In the genomic region with DNA sequence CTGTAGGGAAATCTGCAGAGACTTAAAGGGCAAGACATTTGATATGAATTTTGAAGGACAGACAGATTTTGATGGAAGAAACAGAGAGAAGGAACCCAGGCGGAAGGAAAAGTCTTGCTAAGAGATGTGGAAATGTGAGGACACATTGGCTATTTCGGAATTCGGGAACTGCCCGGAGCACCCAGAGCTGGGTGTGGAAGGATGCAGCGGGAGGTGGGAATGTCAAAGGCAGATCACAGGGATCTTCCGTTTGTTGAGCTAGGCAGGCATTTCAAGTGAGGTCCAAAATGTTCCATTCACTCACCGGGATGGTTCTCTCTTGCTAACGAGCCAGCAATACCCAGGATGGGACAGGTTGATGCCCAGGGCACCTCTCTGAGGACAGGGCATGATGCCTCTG, we compare ENCODE assay signal across 28 cellular contexts.
A peak's percentile ranks its signal among the peaks of the same experiment; 100 is the strongest.
DNase-seq lines count a peak whose midpoint lies in the region; ATAC-seq, FAIRE-seq and TF ChIP-seq lines count a peak whose summit lies in the region.
"Had no signal": no experiment of that assay in that cellular context is flagged by ENCODE, and none has a peak within 500 bp of the region (broad histone marks: within the 10 kb centered on the region; RNA-seq: fewer than 3 reads in every experiment).

No MANE protein-coding gene starts in this region.

- no peak overlapping the region for H3K14ac ChIP-seq in IMR-90 (replicated peaks; ENCODE audit: low read depth, low read length)

- no peak overlapping the region for H3K56ac ChIP-seq in IMR-90 (ENCODE audit: extremely low read depth, insufficient read depth, low read length)

- dilution Hi-C loops in IMR-90 (cut with HindIII; ENCODE audit: low sequenced_read_pairs, unreplicated experiment), result no loop called here

- BruUV-seq in IMR-90 (replicated peaks; lab: Mats Ljungman, UMichigan), result no TSS peak

- H3K27ac ChIP-seq in IMR-90 (ENCODE audit: insufficient read depth, low read length), result no peak overlapping the region
- H3K27ac ChIP-seq: BLaER1 had no signal

- CTCF ChIA-PET in IMR-90 (lab: Yijun Ruan, JAX), result no interaction called here

- H3K9me1 ChIP-seq in IMR-90 (ENCODE audit: insufficient read depth, low read length), result no peaks in the 10 kb centered on the region

- POLR2A ChIA-PET in IMR-90 (lab: Charles Lee; ENCODE audit: unreplicated experiment), result interaction anchor here (0.6 kb wide), 1 partner anchor 384 kb away, joined by 6 read pairs; no protein-coding TSS in a partner anchor

- H3K18ac ChIP-seq in IMR-90 (ENCODE audit: low read depth, low read length), result no peak overlapping the region

- no peak overlapping the region for H3K27ac Mint-ChIP-seq in osteocyte (ENCODE audit: unreplicated experiment)
- H3K27ac Mint-ChIP-seq: CD14-positive monocyte; CD4-positive, alpha-beta memory T cell; CD4-positive, CD25-positive, alpha-beta regulatory T cell; CD8-positive, alpha-beta memory T cell had no signal

- H3K27me3 Mint-ChIP-seq in osteocyte (ENCODE audit: unreplicated experiment), result peaks cover 52% of the 10 kb centered on the region
- H3K27me3 Mint-ChIP-seq: CD4-positive, alpha-beta memory T cell; CD4-positive, CD25-positive, alpha-beta regulatory T cell had no signal

- TF ChIP-seq POLR2A in IMR-90 (IDR thresholded peaks at IDR 0.05; ENCODE audit: low read depth, low read length), result no peak

- FAIRE-seq in bronchial epithelial cell (lab: Jason Lieb, UNC), result peak; percentile 60
- FAIRE-seq: A204.1, GM12878, GM12892, GM18507, GM19239 had no signal

- H3K27me3 ChIP-seq in IMR-90 (ENCODE audit: control insufficient read depth, insufficient read depth, low read length) (peaks cover 7% of the 10 kb centered on the region), bronchial epithelial cell (ENCODE audit: control insufficient read depth, insufficient read depth, low read length) (no peaks in the 10 kb centered on the region), HAP-1 (ENCODE audit: low read depth) (no peaks in the 10 kb centered on the region)
- H3K27me3 ChIP-seq: BE2C, BLaER1 had no signal

- intact Hi-C loops in IMR-90 (cut with micrococcal nuclease), result no loop called here

- H2AK9ac ChIP-seq in IMR-90 (replicated peaks; ENCODE audit: low read depth, low read length, poor library complexity), result no peak overlapping the region

- no peak overlapping the region for H4K8ac ChIP-seq in IMR-90 (ENCODE audit: low read depth in 2 of 2, low read length in 2 of 2)

- H3K9ac ChIP-seq in IMR-90 (ENCODE audit: low read depth, low read length), result no peak overlapping the region
- H3K9ac ChIP-seq: BLaER1 had no signal

- no peak overlapping the region for H2BK120ac ChIP-seq in IMR-90 (ENCODE audit: low read depth, low read length)

- TF ChIP-seq RAD21 in IMR-90 (IDR thresholded peaks at IDR 0.05; ENCODE audit: low read length), result no peak

- H3K4ac ChIP-seq in IMR-90 (ENCODE audit: low read depth, low read length), result no peak overlapping the region

- no peak for TF ChIP-seq CTCF in IMR-90 (conservative IDR thresholded peaks at IDR 0.05; ENCODE audit: low read depth, low read length)
- TF ChIP-seq CTCF in bronchial epithelial cell (IDR thresholded peaks at IDR 0.05; ENCODE audit: insufficient read depth, low read length, severe bottlenecking), result no peak
- no peak for TF ChIP-seq CTCF in osteocyte (IDR thresholded peaks at IDR 0.05)

- no peak for DNase-seq in IMR-90
- DNase-seq in bronchial epithelial cell (ENCODE audit: low read depth), result no peak
- DNase-seq in osteocyte (ENCODE audit: extremely low spot score, unreplicated experiment), result peak; percentile 64
- no peak for DNase-seq in iPS-NIHi11 (ENCODE audit: low spot score)
- DNase-seq in HAP-1 (ENCODE audit: low spot score in 2 of 2), result no peak
- DNase-seq in activated CD4-positive, alpha-beta T cell treated with anti-CD3 and anti-CD28 coated beads, Interleukin-2, amount 50 U/mL, for 4 hours, result no peak
- DNase-seq: 8988T; ACHN; BE2C; C1 segment of cervical spinal cord; CD4-positive, alpha-beta memory T cell; CD4-positive, CD25-positive, alpha-beta regulatory T cell; CD8-positive, alpha-beta memory T cell; COR-L47; DMS 273 treated with DMSO at 0.1 percent for 48 hours; DMS153; DMS53; DMS79; DND-41; EL; GDM1 had no signal

- no peak for ATAC-seq in IMR-90 (ENCODE audit: low read depth)
- ATAC-seq: GM12878 had no signal

- H3K4me1 ChIP-seq in IMR-90 (ENCODE audit: control insufficient read depth, insufficient read depth, low read length) (no peaks in the 10 kb centered on the region), HAP-1 (no peaks in the 10 kb centered on the region)
- H3K4me1 ChIP-seq: BE2C, BLaER1 had no signal

- H3K4me2 ChIP-seq in IMR-90 (ENCODE audit: low read depth, low read length), result no peak overlapping the region
- H3K4me2 ChIP-seq: BLaER1 had no signal

- H3K4me3 ChIP-seq in IMR-90 (ENCODE audit: insufficient read depth, low read depth, low read length) (no peak overlapping the region), bronchial epithelial cell (ENCODE audit: low read depth, low read length) (no peak overlapping the region), HAP-1 (no peak overlapping the region)
- H3K4me3 ChIP-seq: BLaER1, GM12878 had no signal

- no peak overlapping the region for H2BK5ac ChIP-seq in IMR-90 (ENCODE audit: low read depth, low read length, poor library complexity, severe bottlenecking)

- no peak overlapping the region for H2BK20ac ChIP-seq in IMR-90 (ENCODE audit: low read depth, low read length)

- H2AFZ ChIP-seq in IMR-90 (replicated peaks; ENCODE audit: low read length, poor library complexity), result peak overlapping the region; percentile 18

- no peaks in the 10 kb centered on the region for H3K36me3 ChIP-seq in IMR-90 (ENCODE audit: control insufficient read depth, insufficient read depth, low read length)
- no peaks in the 10 kb centered on the region for H3K36me3 ChIP-seq in bronchial epithelial cell (ENCODE audit: control insufficient read depth, insufficient read depth, low read length)
- H3K36me3 ChIP-seq in HAP-1 (replicated peaks), result no peaks in the 10 kb centered on the region
- H3K36me3 ChIP-seq: BE2C, BLaER1 had no signal

- H4K20me1 ChIP-seq in IMR-90 (ENCODE audit: insufficient read depth, low read length), result no peaks in the 10 kb centered on the region
- H4K20me1 ChIP-seq: BLaER1 had no signal

- H4K5ac ChIP-seq in IMR-90 (ENCODE audit: low read depth, low read length), result no peak overlapping the region

- no peaks in the 10 kb centered on the region for H3K79me1 ChIP-seq in IMR-90 (ENCODE audit: low read depth in 1 of 2, low read length in 2 of 2)

- H2BK15ac ChIP-seq in IMR-90 (ENCODE audit: low read depth, low read length), result no peak overlapping the region

- no peak overlapping the region for H3K4me3 Mint-ChIP-seq in osteocyte (ENCODE audit: unreplicated experiment)
- H3K4me3 Mint-ChIP-seq: CD14-positive monocyte; CD4-positive, alpha-beta memory T cell; CD4-positive, CD25-positive, alpha-beta regulatory T cell; CD8-positive, alpha-beta memory T cell had no signal

- H3K36me3 Mint-ChIP-seq in osteocyte (ENCODE audit: unreplicated experiment), result no peaks in the 10 kb centered on the region
- H3K36me3 Mint-ChIP-seq: CD14-positive monocyte; CD4-positive, alpha-beta memory T cell; CD4-positive, CD25-positive, alpha-beta regulatory T cell had no signal

- H3K4me1 Mint-ChIP-seq in osteocyte (ENCODE audit: unreplicated experiment), result no peaks in the 10 kb centered on the region
- H3K4me1 Mint-ChIP-seq: CD14-positive monocyte; CD4-positive, alpha-beta memory T cell; CD4-positive, CD25-positive, alpha-beta regulatory T cell; CD8-positive, alpha-beta memory T cell had no signal

- H3K9me3 Mint-ChIP-seq in osteocyte (ENCODE audit: unreplicated experiment), result peaks cover 4% of the 10 kb centered on the region

- no peak overlapping the region for H3K23ac ChIP-seq in IMR-90 (ENCODE audit: low read depth, low read length)

- H2AK5ac ChIP-seq in IMR-90 (ENCODE audit: low read depth, low read length), result no peak overlapping the region

- 90% methylated on average over 2 of the region's 8 CpGs; no CpG with 5 or more reads in 1 of the 2 experiments for WGBS in IMR-90 (ENCODE audit: extremely low coverage in 2 of 2, insufficient read length in 1 of 2), 2 experiments

- H3K9me3 ChIP-seq in IMR-90 (ENCODE audit: control insufficient read depth, insufficient read depth, low read length) (no peaks in the 10 kb centered on the region), HAP-1 (0 out of 2 replicates have a peak, but pooled peaks cover 3% of the 10 kb centered on the region)
- H3K9me3 ChIP-seq: BE2C had no signal

- no peak overlapping the region for H4K91ac ChIP-seq in IMR-90 (ENCODE audit: insufficient read depth, low read depth, low read length)

- in situ Hi-C loops in IMR-90 (cut with MboI; ENCODE audit: low sequenced_read_pairs), result no loop called here
- in situ Hi-C loops in HAP-1 (cut with MboI; ENCODE audit: low sequenced_read_pairs), result no loop called here

TF ChIP-seq in IMR-90, 13 proteins besides CTCF, POLR2A, EP300 and RAD21:
- TF ChIP-seq NFE2L2 (IDR thresholded peaks at IDR 0.05; ENCODE audit: low read depth, low read length) (no peak), MAZ (IDR thresholded peaks at IDR 0.05; ENCODE audit: borderline replicate concordance, low read depth, low read length) (no peak), MAFK (IDR thresholded peaks at IDR 0.05; ENCODE audit: low read depth, low read length) (no peak), FOS (IDR thresholded peaks at IDR 0.05; ENCODE audit: low read depth, low read length) (no peak), CHD1 (IDR thresholded peaks at IDR 0.05; ENCODE audit: low read depth, low read length) (no peak)
TF ChIP-seq in IMR-90: peak in this region for 0.
